8 cellular contexts compared by ENCODE assay signal in genomic region chr12:130826151-130826801, GRCh38. TPM values are rescaled to one million over a fixed set of nuclear protein-coding genes. Genes with fewer than 3 reads are reported as not detected.
A peak's percentile ranks its signal among the peaks of the same experiment; 100 is the strongest.
DNase-seq lines count a peak whose midpoint lies in the region; ATAC-seq, FAIRE-seq and TF ChIP-seq lines count a peak whose summit lies in the region.

No MANE protein-coding gene starts in this region.

- POLR2A ChIA-PET in AG04449 (lab: Yijun Ruan, JAX), result interaction anchor here (1.0 kb wide), 1 partner anchor 45 kb away, joined by 3 read pairs; no protein-coding TSS in a partner anchor

- H3K27ac ChIP-seq in astrocyte (ENCODE audit: low read depth, low read length), result no peak overlapping the region
- H3K27ac ChIP-seq in kidney (ENCODE audit: low read depth in 2 of 2, low read length in 2 of 2), result no peak overlapping the region

- peaks cover 4% of the 10 kb centered on the region for H3K36me3 Mint-ChIP-seq in astrocyte (ENCODE audit: low read depth, unreplicated experiment)

- intact Hi-C loops in kidney (cut with DNase I), result no loop called here

- peaks cover 40% of the 10 kb centered on the region for H4K20me1 ChIP-seq in astrocyte (ENCODE audit: insufficient read depth, low read length)

- no peak overlapping the region for H3K4me2 ChIP-seq in astrocyte (ENCODE audit: low read length)

- no peak overlapping the region for H3K27ac Mint-ChIP-seq in astrocyte (ENCODE audit: unreplicated experiment)

- peaks cover 45% of the 10 kb centered on the region for H3K79me2 ChIP-seq in astrocyte (ENCODE audit: insufficient read depth, low read length)

- FAIRE-seq in astrocyte (lab: Jason Lieb, UNC) (no peak), kidney (lab: Jason Lieb, UNC) (no peak)

- in situ Hi-C loops in HAP-1 (cut with MboI; ENCODE audit: low sequenced_read_pairs), result no loop called here

- peak; percentile 88 for TF ChIP-seq CTCF in AG04449 (IDR thresholded peaks at IDR 0.05; ENCODE audit: insufficient read depth, low read length, missing control alignments)
- TF ChIP-seq CTCF in astrocyte (IDR thresholded peaks at IDR 0.05; ENCODE audit: insufficient read depth, low read depth, low read length), result peak; percentile 36
- peak; percentile 58 for TF ChIP-seq CTCF in kidney (IDR thresholded peaks at IDR 0.05; ENCODE audit: borderline replicate concordance, extremely low read depth, insufficient read depth)

- peaks cover 19% of the 10 kb centered on the region for H3K36me3 ChIP-seq in HAP-1 (replicated peaks)
- peaks cover 10% of the 10 kb centered on the region for H3K36me3 ChIP-seq in astrocyte (ENCODE audit: insufficient read depth, low read length)
- peaks cover 0 to 3% of the 10 kb centered on the region in 2 donors for H3K36me3 ChIP-seq in kidney (ENCODE audit: control insufficient read depth in 1 of 2, insufficient read depth in 2 of 2, low read length in 2 of 2)

- H3K9me3 Mint-ChIP-seq in astrocyte (ENCODE audit: unreplicated experiment), result no peaks in the 10 kb centered on the region

- no peak overlapping the region for H2AFZ ChIP-seq in astrocyte (ENCODE audit: low read depth, low read length)

- H3K4me1 Mint-ChIP-seq in astrocyte (ENCODE audit: low read depth, unreplicated experiment), result no peaks in the 10 kb centered on the region

- CTCF ChIA-PET in AG04449 (lab: Yijun Ruan, JAX), result interaction anchor here (0.8 to 6.3 kb wide), 12 partner anchors 9 to 886 kb away, joined by 3 to 63 read pairs (median 5); partner anchors contain the start of gene STX2

- H3K4me1 ChIP-seq in HAP-1 (no peaks in the 10 kb centered on the region), astrocyte (ENCODE audit: insufficient read depth, low read length) (no peaks in the 10 kb centered on the region), kidney (ENCODE audit: control insufficient read depth in 1 of 2, insufficient read depth in 1 of 2, low read depth in 1 of 2, low read length in 2 of 2) (peaks cover 4 to 7% of the 10 kb centered on the region in 2 donors)

- H3K9ac ChIP-seq in astrocyte (ENCODE audit: low read length) (no peak overlapping the region), kidney (ENCODE audit: low read length in 2 of 2) (no peak overlapping the region)

- H3K9me3 ChIP-seq in HAP-1 (no peaks in the 10 kb centered on the region), astrocyte (ENCODE audit: insufficient read depth, low read depth, low read length) (no peaks in the 10 kb centered on the region), kidney (ENCODE audit: control insufficient read depth in 1 of 2, low read length in 2 of 2) (no peaks in the 10 kb centered on the region)

- no peak for ATAC-seq in GM21423 (IDR thresholded peaks at IDR 0.05; ENCODE audit: unreplicated experiment)
- ATAC-seq in HG03354 (IDR thresholded peaks at IDR 0.05; ENCODE audit: poor library complexity, severe bottlenecking, unreplicated experiment), result no peak

- no peaks in the 10 kb centered on the region for H3K27me3 Mint-ChIP-seq in astrocyte (ENCODE audit: low read depth, unreplicated experiment)

- H3K4me3 ChIP-seq in AG04449 (ENCODE audit: low read depth, low read length), result no peak overlapping the region
- no peak overlapping the region for H3K4me3 ChIP-seq in HAP-1
- no peak overlapping the region for H3K4me3 ChIP-seq in astrocyte (ENCODE audit: insufficient read depth, low read depth, low read length)
- H3K4me3 ChIP-seq in kidney (ENCODE audit: low read length in 2 of 2), result no peak overlapping the region

- DNase-seq in AG04449 (ENCODE audit: low read depth, low spot score), result no peak
- peak; percentile 53 to 80 for DNase-seq in HAP-1 (ENCODE audit: low spot score in 2 of 2)
- peak; percentile 39 for DNase-seq in T-helper 22 cell (ENCODE audit: low read depth)
- peak; percentile 26 for DNase-seq in astrocyte (ENCODE audit: low read depth)
- peak; percentile 79 for DNase-seq in kidney
- peak; percentile 42 to 71 (median 55) for DNase-seq in stimulated activated CD4-positive, alpha-beta T cell treated with anti-CD3 and anti-CD28 coated beads, TNF-alpha, amount 100 ng/mL, for 48 hours (ENCODE audit: low read depth in 3 of 3)

- no peak overlapping the region for H3K4me3 Mint-ChIP-seq in astrocyte (ENCODE audit: unreplicated experiment)

- H3K27me3 ChIP-seq in HAP-1 (ENCODE audit: low read depth) (no peaks in the 10 kb centered on the region), astrocyte (ENCODE audit: insufficient read depth, low read length) (no peaks in the 10 kb centered on the region)

RNA-seq across cellular contexts. Expression of gene STX2, which starts 12.8 kb away (rescaled TPM):
- total RNA-seq in astrocyte (30.5 and 33.0 TPM in 2 replicates), kidney (20.4 TPM)
- polyA plus RNA-seq in kidney (ENCODE audit: insufficient read depth, low read depth, low replicate concordance), result 10.1 TPM

RNA-seq across cellular contexts. Expression of gene RAN, which starts 45.6 kb away (rescaled TPM):
- total RNA-seq in astrocyte (795 and 872 TPM in 2 replicates), kidney (369 TPM)
- 422 TPM for polyA plus RNA-seq in kidney (ENCODE audit: insufficient read depth, low read depth, low replicate concordance)

Comparison
In these comparisons a context has a peak if more than half of its experiments do, and no peak if none do; other contexts are left out.
1. CTCF ChIP-seq: peak in every context shown above with its lines; median percentile 88 in AG04449; 58 in kidney; 36 in astrocyte.